ENCODE assay signal across 11 cellular contexts in the genomic region with DNA sequence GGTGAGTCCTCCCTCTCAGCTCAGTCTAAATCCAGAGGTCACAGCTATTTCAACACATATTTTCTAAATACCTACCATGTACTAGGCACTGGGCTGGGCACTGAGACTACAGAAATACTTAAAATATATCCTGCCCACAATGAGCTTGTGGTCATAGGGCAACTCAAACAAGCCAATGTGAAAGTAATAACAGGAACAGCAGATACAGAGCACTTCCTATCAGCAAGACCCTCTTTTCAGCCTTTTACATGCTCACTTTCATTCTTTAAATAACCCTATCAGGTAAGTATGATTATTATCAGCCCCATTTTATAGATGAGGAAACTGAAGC.
A peak's percentile ranks its signal among the peaks of the same experiment; 100 is the strongest.
DNase-seq lines count a peak whose midpoint lies in the region; ATAC-seq and TF ChIP-seq lines count a peak whose summit lies in the region.
"Had no signal": no experiment of that assay in that cellular context is flagged by ENCODE, and none has a peak within 500 bp of the region (broad histone marks: within the 10 kb centered on the region; RNA-seq: fewer than 3 reads in every experiment).

No MANE protein-coding gene starts in this region.

- H3K36me3 Mint-ChIP-seq in T-cell = peaks cover 30% of the 10 kb centered on the region
- H3K36me3 Mint-ChIP-seq in stimulated activated naive B cell treated with anti-CD40 and anti-IgM and Interleukin-4, amounts not matched to agents 10 μg/mL and 1 μg/mL and 100 μg/mL, for 72 hours = peaks cover 18 to 48% of the 10 kb centered on the region in 2 donors

- H3K27ac Mint-ChIP-seq in T-cell = peak overlapping the region; percentile 75 to 86
- H3K27ac Mint-ChIP-seq in stimulated activated naive B cell treated with anti-CD40 and anti-IgM and Interleukin-4, amounts not matched to agents 10 μg/mL and 1 μg/mL and 100 μg/mL, for 72 hours = peak overlapping the region; percentile 10

- intact Hi-C loops in colonic mucosa (cut with DNase I) = no loop called here

- peak overlapping the region; percentile 73 for H3K27ac ChIP-seq in cingulate gyrus (ENCODE audit: low read depth, low read length)
- no peak overlapping the region for H3K27ac ChIP-seq in colonic mucosa

- no peak overlapping the region for H3K4me3 ChIP-seq in GM12865 (ENCODE audit: low read depth, low read length)
- no peak overlapping the region for H3K4me3 ChIP-seq in colonic mucosa

- H3K9ac ChIP-seq in colonic mucosa (ENCODE audit: low read depth in 2 of 2, low read length in 2 of 2) = no peak overlapping the region

- H3K9me3 ChIP-seq in colonic mucosa = no peaks in the 10 kb centered on the region

- H3K36me3 ChIP-seq in colonic mucosa = no peaks in the 10 kb centered on the region

- DNase-seq in GM12865 (ENCODE audit: low read depth) (peak; percentile 38), T-cell (no peak), colonic mucosa (no peak)
- no peak for DNase-seq in stimulated activated naive B cell treated with anti-CD40 and anti-IgM and Interleukin-4, amounts not matched to agents 10 μg/mL and 1 μg/mL and 100 μg/mL, for 72 hours
- no peak for DNase-seq in effector CD4-positive, alpha-beta T cell
- DNase-seq: activated effector memory CD4-positive, alpha-beta T cell treated with Interleukin-2 at 50 U/mL for 16 hours; NCI-H1417 treated with DMSO at 0.1 percent for 48 hours; stimulated activated CD4-positive, alpha-beta T cell treated with anti-CD3 and anti-CD28 coated beads, Interleukin-2, amount 100 ng/mL, for 48 hours; stimulated activated naive CD4-positive, alpha-beta T cell treated with Interleukin-2 at 50 U/mL for 16 hours had no signal

- TF ChIP-seq CTCF in GM12865 (IDR thresholded peaks at IDR 0.05; ENCODE audit: insufficient read depth, low read depth, low read length, missing control alignments) (no peak), colonic mucosa (IDR thresholded peaks at IDR 0.05) (no peak)

- H3K27me3 ChIP-seq in colonic mucosa = no peaks in the 10 kb centered on the region

- ATAC-seq in T-cell (replicated peaks in 1 of 4) (no peak), HG03460 (IDR thresholded peaks at IDR 0.05; ENCODE audit: unreplicated experiment) (no peak)
- ATAC-seq in stimulated activated naive B cell treated with anti-CD40 and anti-IgM and Interleukin-4, amounts not matched to agents 10 μg/mL and 1 μg/mL and 100 μg/mL, for 72 hours (replicated peaks) = peak; percentile 63 to 64

- POLR2A ChIA-PET in T-cell (lab: Charles Lee) = interaction anchor here in 1 of 2 donors (1.0 kb wide), 1 partner anchor 36 kb away, joined by 3 read pairs; no protein-coding TSS in a partner anchor

- H3K4me1 ChIP-seq in colonic mucosa = no peaks in the 10 kb centered on the region

- no peaks in the 10 kb centered on the region for H3K9me3 Mint-ChIP-seq in T-cell
- peaks cover 3 to 4% of the 10 kb centered on the region in 2 donors for H3K9me3 Mint-ChIP-seq in stimulated activated naive B cell treated with anti-CD40 and anti-IgM and Interleukin-4, amounts not matched to agents 10 μg/mL and 1 μg/mL and 100 μg/mL, for 72 hours

- no peaks in the 10 kb centered on the region for H3K27me3 Mint-ChIP-seq in T-cell
- H3K27me3 Mint-ChIP-seq in stimulated activated naive B cell treated with anti-CD40 and anti-IgM and Interleukin-4, amounts not matched to agents 10 μg/mL and 1 μg/mL and 100 μg/mL, for 72 hours = no peaks in the 10 kb centered on the region

- CTCF ChIA-PET in T-cell (lab: Charles Lee) = interaction anchor here in 1 of 2 donors (1.1 kb wide), 1 partner anchor 10 kb away, joined by 3 read pairs; no protein-coding TSS in a partner anchor

- H3K4me3 Mint-ChIP-seq in T-cell = no peak overlapping the region
- H3K4me3 Mint-ChIP-seq in stimulated activated naive B cell treated with anti-CD40 and anti-IgM and Interleukin-4, amounts not matched to agents 10 μg/mL and 1 μg/mL and 100 μg/mL, for 72 hours = no peak overlapping the region

- peaks cover 84 to 92% (median 91%) of the 10 kb centered on the region in 3 donors for H3K4me1 Mint-ChIP-seq in T-cell
- peaks cover 38 to 72% of the 10 kb centered on the region in 2 donors for H3K4me1 Mint-ChIP-seq in stimulated activated naive B cell treated with anti-CD40 and anti-IgM and Interleukin-4, amounts not matched to agents 10 μg/mL and 1 μg/mL and 100 μg/mL, for 72 hours

Comparison
In these comparisons a context has a peak if more than half of its experiments do, and no peak if none do; other contexts are left out.
1. ATAC-seq: peak in stimulated activated naive B cell treated with anti-CD40 and anti-IgM and Interleukin-4, amounts not matched to agents 10 μg/mL and 1 μg/mL and 100 μg/mL, for 72 hours (2 of 2); none in T-cell (0 of 4) and HG03460 (single experiment).